ENCODE assay signal across 2 cellular contexts in genomic region chr5:129118405-129118804, GRCh38.
TF ChIP-seq lines count a peak whose summit lies in the region.

No MANE protein-coding gene starts in this region.

TF ChIP-seq in HepG2, 621 proteins besides CTCF, POLR2A, EP300 and RAD21 (continues in another document):
- TF ChIP-seq ZNF660 (CRISPR knock-in tag; IDR thresholded peaks at IDR 0.05; ENCODE audit: borderline replicate concordance, low read depth), result no peak
- no peak for TF ChIP-seq PHF5A (CRISPR knock-in tag; IDR thresholded peaks at IDR 0.05; ENCODE audit: low read depth, unreplicated experiment)
- TF ChIP-seq ZSCAN21 (CRISPR knock-in tag; IDR thresholded peaks at IDR 0.05; ENCODE audit: borderline replicate concordance), result no peak
- TF ChIP-seq SKI (IDR thresholded peaks at IDR 0.05; ENCODE audit: partially characterized antibody), result no peak
- TF ChIP-seq PRMT3 (CRISPR knock-in tag; IDR thresholded peaks at IDR 0.05; ENCODE audit: borderline replicate concordance, low read depth), result no peak
- TF ChIP-seq RNF2 (conservative IDR thresholded peaks at IDR 0.05; ENCODE audit: low read depth), result no peak
- TF ChIP-seq AKNA (CRISPR knock-in tag; IDR thresholded peaks at IDR 0.05; ENCODE audit: borderline replicate concordance), result no peak
- TF ChIP-seq TFAP4 (IDR thresholded peaks at IDR 0.05; ENCODE audit: borderline replicate concordance, low read depth), result no peak
- TF ChIP-seq XBP1 (CRISPR knock-in tag; IDR thresholded peaks at IDR 0.05), result no peak
- TF ChIP-seq NONO (IDR thresholded peaks at IDR 0.05), result no peak
- no peak for TF ChIP-seq NONO (CRISPR knock-in tag; conservative IDR thresholded peaks at IDR 0.05)
- no peak for TF ChIP-seq ZNF614 (CRISPR knock-in tag; IDR thresholded peaks at IDR 0.05; ENCODE audit: borderline replicate concordance)
- no peak for TF ChIP-seq CREB1 (IDR thresholded peaks at IDR 0.05)
- TF ChIP-seq CREB1 (CRISPR knock-in tag; IDR thresholded peaks at IDR 0.05), result no peak
- TF ChIP-seq, protein P1, sequence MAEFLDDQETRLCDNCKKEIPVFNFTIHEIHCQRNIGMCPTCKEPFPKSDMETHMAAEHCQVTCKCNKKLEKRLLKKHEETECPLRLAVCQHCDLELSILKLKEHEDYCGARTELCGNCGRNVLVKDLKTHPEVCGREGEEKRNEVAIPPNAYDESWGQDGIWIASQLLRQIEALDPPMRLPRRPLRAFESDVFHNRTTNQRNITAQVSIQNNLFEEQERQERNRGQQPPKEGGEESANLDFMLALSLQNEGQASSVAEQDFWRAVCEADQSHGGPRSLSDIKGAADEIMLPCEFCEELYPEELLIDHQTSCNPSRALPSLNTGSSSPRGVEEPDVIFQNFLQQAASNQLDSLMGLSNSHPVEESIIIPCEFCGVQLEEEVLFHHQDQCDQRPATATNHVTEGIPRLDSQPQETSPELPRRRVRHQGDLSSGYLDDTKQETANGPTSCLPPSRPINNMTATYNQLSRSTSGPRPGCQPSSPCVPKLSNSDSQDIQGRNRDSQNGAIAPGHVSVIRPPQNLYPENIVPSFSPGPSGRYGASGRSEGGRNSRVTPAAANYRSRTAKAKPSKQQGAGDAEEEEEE (CRISPR knock-in tag; IDR thresholded peaks at IDR 0.05; ENCODE audit: borderline replicate concordance), result no peak

TF ChIP-seq in SK-N-SH treated with all-trans-retinoic acid at 6 μM for 48 hours, 23 proteins besides CTCF, POLR2A, EP300 and RAD21:
- TF ChIP-seq TCF4 (CRISPR knock-in tag; IDR thresholded peaks at IDR 0.05; ENCODE audit: borderline replicate concordance) (no peak), ISL1 (CRISPR knock-in tag; IDR thresholded peaks at IDR 0.05) (no peak), TSHZ2 (CRISPR knock-in tag; IDR thresholded peaks at IDR 0.05) (no peak), CSRNP3 (CRISPR knock-in tag; IDR thresholded peaks at IDR 0.05) (no peak), OSR1 (CRISPR knock-in tag; IDR thresholded peaks at IDR 0.05) (no peak), ARNTL (CRISPR knock-in tag; IDR thresholded peaks at IDR 0.05; ENCODE audit: borderline replicate concordance, low read depth) (no peak), TOX (CRISPR knock-in tag; IDR thresholded peaks at IDR 0.05; ENCODE audit: borderline replicate concordance) (no peak), ZFP30 (CRISPR knock-in tag; IDR thresholded peaks at IDR 0.05) (no peak), ZC3H10 (CRISPR knock-in tag; IDR thresholded peaks at IDR 0.05) (no peak)
- TF ChIP-seq, protein P2, sequence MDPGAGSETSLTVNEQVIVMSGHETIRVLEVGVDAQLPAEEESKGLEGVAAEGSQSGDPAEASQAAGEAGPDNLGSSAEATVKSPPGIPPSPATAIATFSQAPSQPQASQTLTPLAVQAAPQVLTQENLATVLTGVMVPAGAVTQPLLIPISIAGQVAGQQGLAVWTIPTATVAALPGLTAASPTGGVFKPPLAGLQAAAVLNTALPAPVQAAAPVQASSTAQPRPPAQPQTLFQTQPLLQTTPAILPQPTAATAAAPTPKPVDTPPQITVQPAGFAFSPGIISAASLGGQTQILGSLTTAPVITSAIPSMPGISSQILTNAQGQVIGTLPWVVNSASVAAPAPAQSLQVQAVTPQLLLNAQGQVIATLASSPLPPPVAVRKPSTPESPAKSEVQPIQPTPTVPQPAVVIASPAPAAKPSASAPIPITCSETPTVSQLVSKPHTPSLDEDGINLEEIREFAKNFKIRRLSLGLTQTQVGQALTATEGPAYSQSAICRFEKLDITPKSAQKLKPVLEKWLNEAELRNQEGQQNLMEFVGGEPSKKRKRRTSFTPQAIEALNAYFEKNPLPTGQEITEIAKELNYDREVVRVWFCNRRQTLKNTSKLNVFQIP (CRISPR knock-in tag; IDR thresholded peaks at IDR 0.05; ENCODE audit: borderline replicate concordance, low read depth), result no peak
TF ChIP-seq in SK-N-SH treated with all-trans-retinoic acid at 6 μM for 48 hours: peak in this region for 0.
